In genomic region chr12:56461235-56462159, GRCh38 we compare ENCODE assay signal across 17 cellular contexts. TPM values are rescaled to one million over a fixed set of nuclear protein-coding genes. Genes with fewer than 3 reads are reported as not detected.
DNase-seq lines count a peak whose midpoint lies in the region; ATAC-seq, FAIRE-seq and TF ChIP-seq lines count a peak whose summit lies in the region.
"Had no signal": no experiment of that assay in that cellular context is flagged by ENCODE, and none has a peak within 500 bp of the region (broad histone marks: within the 10 kb centered on the region; RNA-seq: fewer than 3 reads in every experiment).

No MANE protein-coding gene starts in this region.

- no peak overlapping the region for H3K27ac ChIP-seq in right atrium auricular region
- no peak overlapping the region for H3K27ac ChIP-seq in right cardiac atrium (ENCODE audit: low read length)
- H3K27ac ChIP-seq: gastrocnemius medialis had no signal

- peaks cover 5% of the 10 kb centered on the region for H3K27me3 Mint-ChIP-seq in nephron progenitor cell (ENCODE audit: low read depth, poor library complexity)
- no peaks in the 10 kb centered on the region for H3K27me3 Mint-ChIP-seq in activated T-helper 1 cell treated with anti-CD3 and anti-CD28 coated beads, Interleukin-12 subunit alpha, Interleukin-12 subunit beta, Interleukin-2, Interleukin-4 antibody, amounts not matched to agents 30 ng/mL and 10 ng/mL and 1 ng/mL, durations not matched to agents 14 hours and 24 hours and 36 hours (ENCODE audit: insufficient read depth)
- H3K27me3 Mint-ChIP-seq: dendritic cell treated with granulocyte-macrophage colony-stimulating factor and Interleukin-4, amounts not matched to agents 40 ng/mL and 50 ng/mL, for 4 days had no signal

- TF ChIP-seq CTCF in bronchial epithelial cell (IDR thresholded peaks at IDR 0.05; ENCODE audit: insufficient read depth, low read length, severe bottlenecking) (no peak), nephron progenitor cell (IDR thresholded peaks at IDR 0.05) (no peak), right atrium auricular region (IDR thresholded peaks at IDR 0.05) (no peak)

- WGBS in right cardiac atrium, result 86% methylated on average over 11 of the region's 11 CpGs

- H3K9me3 ChIP-seq in MG63, result no peaks in the 10 kb centered on the region
- H3K9me3 ChIP-seq in right atrium auricular region, result no peaks in the 10 kb centered on the region
- no peaks in the 10 kb centered on the region for H3K9me3 ChIP-seq in right cardiac atrium (ENCODE audit: control insufficient read depth, low read length)
- H3K9me3 ChIP-seq: gastrocnemius medialis had no signal

- intact Hi-C loops in activated T-helper 1 cell treated with anti-CD3 and anti-CD28 coated beads, Interleukin-12 subunit alpha, Interleukin-12 subunit beta, Interleukin-2, Interleukin-4 antibody, amounts not matched to agents 30 ng/mL and 10 ng/mL and 1 ng/mL, durations not matched to agents 14 hours and 24 hours and 36 hours (cut with micrococcal nuclease), result no loop called here
- intact Hi-C loops in right cardiac atrium (cut with DNase I), result loop anchor here in 1 of 4 donors (5.0 to 10.0 kb wide), 3 partner anchors 127 to 334 kb away; partner anchors contain the start of genes ESYT1, IL23A and PAN2

- H3K36me3 ChIP-seq in MG63 (no peaks in the 10 kb centered on the region), bronchial epithelial cell (ENCODE audit: control insufficient read depth, insufficient read depth, low read length) (no peaks in the 10 kb centered on the region), right atrium auricular region (no peaks in the 10 kb centered on the region)
- H3K36me3 ChIP-seq: gastrocnemius medialis had no signal

- no peak for FAIRE-seq in bronchial epithelial cell (lab: Jason Lieb, UNC)

- H3K27me3 ChIP-seq in MG63, result no peaks in the 10 kb centered on the region
- no peaks in the 10 kb centered on the region for H3K27me3 ChIP-seq in bronchial epithelial cell (ENCODE audit: control insufficient read depth, insufficient read depth, low read length)
- no peaks in the 10 kb centered on the region for H3K27me3 ChIP-seq in right atrium auricular region
- H3K27me3 ChIP-seq in right cardiac atrium (ENCODE audit: control insufficient read depth, insufficient read depth), result no peaks in the 10 kb centered on the region
- H3K27me3 ChIP-seq: gastrocnemius medialis had no signal

- H3K4me3 Mint-ChIP-seq in nephron progenitor cell, result no peak overlapping the region
- no peak overlapping the region for H3K4me3 Mint-ChIP-seq in activated T-helper 1 cell treated with anti-CD3 and anti-CD28 coated beads, Interleukin-12 subunit alpha, Interleukin-12 subunit beta, Interleukin-2, Interleukin-4 antibody, amounts not matched to agents 30 ng/mL and 10 ng/mL and 1 ng/mL, durations not matched to agents 14 hours and 24 hours and 36 hours
- H3K4me3 Mint-ChIP-seq: dendritic cell treated with granulocyte-macrophage colony-stimulating factor and Interleukin-4, amounts not matched to agents 40 ng/mL and 50 ng/mL, for 4 days had no signal

- H3K4me3 ChIP-seq in MG63 (no peak overlapping the region), bronchial epithelial cell (ENCODE audit: low read depth, low read length) (no peak overlapping the region), right atrium auricular region (no peak overlapping the region), right cardiac atrium (ENCODE audit: low read length) (no peak overlapping the region)
- H3K4me3 ChIP-seq: gastrocnemius medialis had no signal

- H3K4me1 ChIP-seq in right atrium auricular region (peaks cover 0 to 5% of the 10 kb centered on the region in 2 donors), right cardiac atrium (ENCODE audit: control insufficient read depth, insufficient read depth, low read length) (no peaks in the 10 kb centered on the region)
- H3K4me1 ChIP-seq: gastrocnemius medialis had no signal

- no peaks in the 10 kb centered on the region for H3K36me3 Mint-ChIP-seq in nephron progenitor cell (ENCODE audit: low read depth)
- no peaks in the 10 kb centered on the region for H3K36me3 Mint-ChIP-seq in activated T-helper 1 cell treated with anti-CD3 and anti-CD28 coated beads, Interleukin-12 subunit alpha, Interleukin-12 subunit beta, Interleukin-2, Interleukin-4 antibody, amounts not matched to agents 30 ng/mL and 10 ng/mL and 1 ng/mL, durations not matched to agents 14 hours and 24 hours and 36 hours (ENCODE audit: low read depth)

- ATAC-seq in right cardiac atrium, result no peak
- ATAC-seq: gastrocnemius medialis had no signal

- in situ Hi-C loops in Caki2 (cut with HindIII; ENCODE audit: low pct_unique_long_range_greater_than_20kb, low sequenced_read_pairs), result no loop called here

- DNase-seq in Caki2 (ENCODE audit: low read depth), result peak; percentile 86
- DNase-seq in MG63, result peak; percentile 41
- DNase-seq in bronchial epithelial cell (ENCODE audit: low read depth), result peak; percentile 54
- DNase-seq in nephron progenitor cell, result no peak
- no peak for DNase-seq in right atrium auricular region (ENCODE audit: low spot score)
- no peak for DNase-seq in globus pallidus (ENCODE audit: low spot score)
- no peak for DNase-seq in activated T-helper 1 cell treated with anti-CD3 and anti-CD28 coated beads, Interleukin-12 subunit alpha, Interleukin-12 subunit beta, Interleukin-2, Interleukin-4 antibody, amounts not matched to agents 30 ng/mL and 10 ng/mL and 1 ng/mL, durations not matched to agents 14 hours and 24 hours and 36 hours (ENCODE audit: low spot score)
- no peak for DNase-seq in right cardiac atrium
- DNase-seq: activated CD4-positive, alpha-beta T cell treated with anti-CD3 and anti-CD28 coated beads for 1 hour; activated T-cell treated with anti-CD3 and anti-CD28 coated beads, Interleukin-2, amount 50 U/mL, for 1 hour; anterior cingulate cortex; C1 segment of cervical spinal cord; gastrocnemius medialis; islet precursor cell; NCI-H2171 had no signal

- peak overlapping the region; percentile 57 for H3K27ac Mint-ChIP-seq in nephron progenitor cell
- no peak overlapping the region for H3K27ac Mint-ChIP-seq in activated T-helper 1 cell treated with anti-CD3 and anti-CD28 coated beads, Interleukin-12 subunit alpha, Interleukin-12 subunit beta, Interleukin-2, Interleukin-4 antibody, amounts not matched to agents 30 ng/mL and 10 ng/mL and 1 ng/mL, durations not matched to agents 14 hours and 24 hours and 36 hours
- H3K27ac Mint-ChIP-seq: dendritic cell treated with granulocyte-macrophage colony-stimulating factor and Interleukin-4, amounts not matched to agents 40 ng/mL and 50 ng/mL, for 4 days had no signal

- H3K4me1 Mint-ChIP-seq in nephron progenitor cell, result peaks cover 19% of the 10 kb centered on the region
- H3K4me1 Mint-ChIP-seq in activated T-helper 1 cell treated with anti-CD3 and anti-CD28 coated beads, Interleukin-12 subunit alpha, Interleukin-12 subunit beta, Interleukin-2, Interleukin-4 antibody, amounts not matched to agents 30 ng/mL and 10 ng/mL and 1 ng/mL, durations not matched to agents 14 hours and 24 hours and 36 hours (ENCODE audit: low read depth), result no peaks in the 10 kb centered on the region

- H3K9me3 Mint-ChIP-seq in nephron progenitor cell, result no peaks in the 10 kb centered on the region
- no peaks in the 10 kb centered on the region for H3K9me3 Mint-ChIP-seq in activated T-helper 1 cell treated with anti-CD3 and anti-CD28 coated beads, Interleukin-12 subunit alpha, Interleukin-12 subunit beta, Interleukin-2, Interleukin-4 antibody, amounts not matched to agents 30 ng/mL and 10 ng/mL and 1 ng/mL, durations not matched to agents 14 hours and 24 hours and 36 hours
- H3K9me3 Mint-ChIP-seq: dendritic cell treated with granulocyte-macrophage colony-stimulating factor and Interleukin-4, amounts not matched to agents 40 ng/mL and 50 ng/mL, for 4 days had no signal

RNA-seq across cellular contexts. Expression of gene SPRYD4, which starts 6.9 kb away (rescaled TPM):
- 1.7 and 3.0 TPM in 2 replicates for total RNA-seq in Caki2 (2014; rRNA removed; shearing (Covaris generic); ENCODE audit: low replicate concordance)
- 0.35 and 0.69 TPM in 2 replicates for total RNA-seq in MG63 (2014; rRNA removed; shearing (Covaris generic); ENCODE audit: low replicate concordance)
- 1.1 and 1.3 TPM in 2 replicates for total RNA-seq in bronchial epithelial cell
- 1 to 10 TPM; 1.7 to 2.7 TPM for total RNA-seq in right atrium auricular region
- 5.0 and 5.5 TPM in 2 replicates for total RNA-seq in activated T-helper 1 cell treated with anti-CD3 and anti-CD28 coated beads, Interleukin-12 subunit alpha, Interleukin-12 subunit beta, Interleukin-2, Interleukin-4 antibody, amounts not matched to agents 30 ng/mL and 10 ng/mL and 1 ng/mL, durations not matched to agents 14 hours and 24 hours and 36 hours
- 1 to 10 TPM; 2.6 to 3.3 (median 2.7) TPM for total RNA-seq in right cardiac atrium
- 3.1 TPM for polyA plus RNA-seq in right cardiac atrium

RNA-seq across cellular contexts. Expression of gene MIP, which starts 7.0 kb away (rescaled TPM):
- total RNA-seq in Caki2 (2014; rRNA removed; shearing (Covaris generic); ENCODE audit: low replicate concordance), result not detected in 2 replicates
- total RNA-seq in MG63 (2014; rRNA removed; shearing (Covaris generic); ENCODE audit: low replicate concordance), result not detected in 2 replicates
- total RNA-seq in bronchial epithelial cell, result 0.26 TPM in 1 of 2 replicates, not detected in the other
- not detected for total RNA-seq in right atrium auricular region
- not detected in 2 replicates for total RNA-seq in activated T-helper 1 cell treated with anti-CD3 and anti-CD28 coated beads, Interleukin-12 subunit alpha, Interleukin-12 subunit beta, Interleukin-2, Interleukin-4 antibody, amounts not matched to agents 30 ng/mL and 10 ng/mL and 1 ng/mL, durations not matched to agents 14 hours and 24 hours and 36 hours
- under 1 TPM in 3 of 4 donors, not detected in 1; 0.14 to 0.34 (median 0.25) TPM for total RNA-seq in right cardiac atrium
- 0.14 TPM for polyA plus RNA-seq in right cardiac atrium
- total RNA-seq: gastrocnemius medialis, urinary bladder had no signal
- polyA plus RNA-seq: urinary bladder had no signal

RNA-seq across cellular contexts. Expression of gene TIMELESS, which starts 12.3 kb away (rescaled TPM):
- total RNA-seq in Caki2 (2014; rRNA removed; shearing (Covaris generic); ENCODE audit: low replicate concordance), result 33.3 and 46.0 TPM in 2 replicates
- total RNA-seq in MG63 (2014; rRNA removed; shearing (Covaris generic); ENCODE audit: low replicate concordance), result 22.6 and 24.4 TPM in 2 replicates
- 3.4 and 3.6 TPM in 2 replicates for total RNA-seq in bronchial epithelial cell
- 1 to 10 TPM; 2.1 to 3.0 TPM for total RNA-seq in right atrium auricular region
- 44.9 and 45.8 TPM in 2 replicates for total RNA-seq in activated T-helper 1 cell treated with anti-CD3 and anti-CD28 coated beads, Interleukin-12 subunit alpha, Interleukin-12 subunit beta, Interleukin-2, Interleukin-4 antibody, amounts not matched to agents 30 ng/mL and 10 ng/mL and 1 ng/mL, durations not matched to agents 14 hours and 24 hours and 36 hours
- 1 to 10 TPM; 2.2 to 3.9 (median 3.6) TPM for total RNA-seq in right cardiac atrium
- polyA plus RNA-seq in right cardiac atrium, result 2.2 TPM

RNA-seq across cellular contexts. Expression of gene GLS2, which starts 26.5 kb away (rescaled TPM):
- not detected in 2 replicates for total RNA-seq in Caki2 (2014; rRNA removed; shearing (Covaris generic); ENCODE audit: low replicate concordance)
- total RNA-seq in MG63 (2014; rRNA removed; shearing (Covaris generic); ENCODE audit: low replicate concordance), result 1.5 TPM in 1 of 2 replicates, not detected in the other
- total RNA-seq in bronchial epithelial cell (5.2 and 6.1 TPM in 2 replicates), right atrium auricular region (1 to 10 TPM in 1 of 2 donors, under 1 TPM in 1; 0.96 to 1.7 TPM), right cardiac atrium (1 to 10 TPM in 1 of 4 donors, under 1 TPM in 3; 0.42 to 1.2 (median 0.57) TPM)
- 1.5 and 2.6 TPM in 2 replicates for total RNA-seq in activated T-helper 1 cell treated with anti-CD3 and anti-CD28 coated beads, Interleukin-12 subunit alpha, Interleukin-12 subunit beta, Interleukin-2, Interleukin-4 antibody, amounts not matched to agents 30 ng/mL and 10 ng/mL and 1 ng/mL, durations not matched to agents 14 hours and 24 hours and 36 hours
- 0.63 TPM for polyA plus RNA-seq in right cardiac atrium

Comparison
In these comparisons a context has a peak if more than half of its experiments do, and no peak if none do; other contexts are left out.
1. DNase-seq: peak in Caki2 (single experiment), MG63 (single experiment) and bronchial epithelial cell (single experiment); none in nephron progenitor cell (single experiment), right atrium auricular region (single experiment), globus pallidus (single experiment), activated T-helper 1 cell treated with anti-CD3 and anti-CD28 coated beads, Interleukin-12 subunit alpha, Interleukin-12 subunit beta, Interleukin-2, Interleukin-4 antibody, amounts not matched to agents 30 ng/mL and 10 ng/mL and 1 ng/mL, durations not matched to agents 14 hours and 24 hours and 36 hours (single experiment) and right cardiac atrium (0 of 3).